Comparison of ENCODE assay signal across 19 cellular contexts in genomic region chr17:34675143-34675542, GRCh38.
"Had no signal": no experiment of that assay in that cellular context is flagged by ENCODE, and none has a peak within 500 bp of the region (broad histone marks: within the 10 kb centered on the region; RNA-seq: fewer than 3 reads in every experiment).

No MANE protein-coding gene starts in this region.

- DNase-seq: Karpas-422; KG1; MM.1S; NCI-H1436; NCI-H187; NCI-H2081 treated with DMSO at 0.1 percent for 48 hours; NCI-H345; NCI-H446 treated with DMSO at 0.1 percent for 48 hours; NCI-H510A treated with DMSO at 0.1 percent for 48 hours; NCI-H526; NCI-H82; NK-92 treated with Interleukin-12 subunit alpha and Interleukin-12 subunit beta, amount 100 ng/mL, for 24 hours; PC-3; SHP77; SK-N-SH; SW 1271 had no signal

- ATAC-seq: Panc1, PC-3 had no signal

- H3K27ac ChIP-seq: HL-60, RWPE1 had no signal
